22 cellular contexts compared by ENCODE assay signal in the genomic region with DNA sequence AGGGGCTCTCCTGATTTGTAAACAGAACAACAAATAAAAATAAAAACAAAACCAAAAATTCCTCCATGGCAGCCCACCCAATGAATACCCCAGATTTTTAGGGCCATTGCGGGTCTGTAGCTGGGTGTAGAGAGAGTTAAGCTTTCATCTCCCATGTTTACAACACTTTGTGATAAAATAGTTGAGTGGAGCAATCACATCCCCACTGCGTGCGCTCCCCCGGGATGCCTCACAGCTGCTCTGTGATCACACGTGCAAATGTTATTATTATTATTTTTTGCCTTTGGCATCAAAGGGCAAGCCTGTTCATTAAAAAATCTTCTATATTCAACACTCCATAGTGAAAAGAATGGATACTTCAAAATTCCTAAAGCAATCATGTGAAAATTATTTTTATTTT.
DNase-seq lines count a peak whose midpoint lies in the region; ATAC-seq, FAIRE-seq and TF ChIP-seq lines count a peak whose summit lies in the region.
"Had no signal": no experiment of that assay in that cellular context is flagged by ENCODE, and none has a peak within 500 bp of the region (broad histone marks: within the 10 kb centered on the region; RNA-seq: fewer than 3 reads in every experiment).

No MANE protein-coding gene starts in this region.

- H3K27ac ChIP-seq in C4-2B, result peak overlapping the region; percentile 16; the same call in 1 of the 2 replicates
- H3K27ac ChIP-seq in HepG2 (ENCODE audit: extremely low read length, insufficient read depth, low read length), result no peak overlapping the region
- H3K27ac ChIP-seq: SJCRH30 had no signal

- ATAC-seq in stimulated activated effector memory CD8-positive, alpha-beta T cell treated with anti-CD3 and anti-CD28 coated beads, Interleukin-12 subunit alpha, Interleukin-12 subunit beta, amount 100 ng/mL, for 72 hours, result no peak
- ATAC-seq in GM19463 (IDR thresholded peaks at IDR 0.05; ENCODE audit: unreplicated experiment) (no peak), HepG2 (no peak)
- ATAC-seq in activated CD4-positive, CD25-positive, alpha-beta regulatory T cell treated with anti-CD3 and anti-CD28 coated beads, Interleukin-2, amount 50 U/mL, for 24 hours, result no peak
- ATAC-seq: PC-3; stimulated activated naive CD8-positive, alpha-beta T cell treated with anti-CD3 and anti-CD28 coated beads, Interleukin-15, Interleukin-2, amounts not matched to agents 100 U/mL and 50 U/mL, for 24 hours had no signal

- POLR2A ChIA-PET in HepG2 (lab: Yijun Ruan, JAX), result no interaction called here

- no peak overlapping the region for H3K4me3 ChIP-seq in HepG2 (replicated peaks in 1 of 3; ENCODE audit: insufficient read depth in 1 of 3, low read depth in 2 of 3, low read length in 3 of 3)
- H3K4me3 ChIP-seq: SJCRH30 had no signal

- no peak for TF ChIP-seq RAD21 in HepG2 (CRISPR knock-in tag; IDR thresholded peaks at IDR 0.05)

- TF ChIP-seq POLR2A in HepG2 (IDR thresholded peaks at IDR 0.05; ENCODE audit: insufficient read depth in 1 of 2, low read depth in 2 of 2, low read length in 2 of 2), result no peak

- no peak for FAIRE-seq in HepG2 (lab: Jason Lieb, UNC)
- FAIRE-seq: frontal cortex had no signal

- no peaks in the 10 kb centered on the region for H3K9me3 ChIP-seq in HepG2 (ENCODE audit: low read length)
- H3K9me3 ChIP-seq: SJCRH30 had no signal

- H3K4me1 Mint-ChIP-seq in dendritic cell treated with granulocyte-macrophage colony-stimulating factor and Interleukin-4, amounts not matched to agents 40 ng/mL and 50 ng/mL, for 4 days (ENCODE audit: low read depth), result peaks cover 69% of the 10 kb centered on the region
- H3K4me1 Mint-ChIP-seq in immature natural killer cell, result peaks cover 79 to 99% of the 10 kb centered on the region in 2 donors
- H3K4me1 Mint-ChIP-seq in stimulated activated effector memory CD8-positive, alpha-beta T cell treated with anti-CD3 and anti-CD28 coated beads, Interleukin-12 subunit alpha, Interleukin-12 subunit beta, amount 100 ng/mL, for 72 hours, result peaks cover 74% of the 10 kb centered on the region

- TF ChIP-seq EP300 in HepG2 (IDR thresholded peaks at IDR 0.05; ENCODE audit: low read depth in 2 of 2, low read length in 2 of 2) (no peak), HepG2 (CRISPR knock-in tag; IDR thresholded peaks at IDR 0.05; ENCODE audit: borderline replicate concordance) (no peak)

- intact Hi-C loops in dendritic cell treated with granulocyte-macrophage colony-stimulating factor and Interleukin-4, amounts not matched to agents 40 ng/mL and 50 ng/mL, for 4 days (cut with micrococcal nuclease), result no loop called here
- intact Hi-C loops in HepG2 (cut with micrococcal nuclease; ENCODE audit: unreplicated experiment), result no loop called here

- H3K36me3 ChIP-seq in HepG2 (replicated peaks in 1 of 2; ENCODE audit: control insufficient read depth in 1 of 2, insufficient read depth in 2 of 2, low read length in 2 of 2), result no peaks in the 10 kb centered on the region; a peak in 2 of 5 replicates
- H3K36me3 ChIP-seq: SJCRH30 had no signal

- no peak overlapping the region for H3K4me3 Mint-ChIP-seq in dendritic cell treated with granulocyte-macrophage colony-stimulating factor and Interleukin-4, amounts not matched to agents 40 ng/mL and 50 ng/mL, for 4 days
- no peak overlapping the region for H3K4me3 Mint-ChIP-seq in immature natural killer cell
- H3K4me3 Mint-ChIP-seq in stimulated activated effector memory CD8-positive, alpha-beta T cell treated with anti-CD3 and anti-CD28 coated beads, Interleukin-12 subunit alpha, Interleukin-12 subunit beta, amount 100 ng/mL, for 72 hours, result no peak overlapping the region
- H3K4me3 Mint-ChIP-seq: activated CD4-positive, alpha-beta memory T cell treated with anti-CD3 and anti-CD28 coated beads for 36 hours; CD4-positive, alpha-beta T cell; T-helper 2 cell treated with Interferon-gamma antibody and Interleukin-4, amounts not matched to agents 5 μg/mL and 100 μg/mL, for 36 hours had no signal

- TF ChIP-seq CTCF in C4-2B (conservative IDR thresholded peaks at IDR 0.05), result no peak
- no peak for TF ChIP-seq CTCF in HepG2 (CRISPR knock-in tag; IDR thresholded peaks at IDR 0.05)

- H4K20me1 ChIP-seq in HepG2 (ENCODE audit: insufficient read depth, low read length), result no peaks in the 10 kb centered on the region

- no TSS peak for BruUV-seq in HepG2 (replicated peaks; lab: Mats Ljungman, UMichigan)

- H3K4me1 ChIP-seq in HepG2 (ENCODE audit: insufficient read depth, low read length), result no peaks in the 10 kb centered on the region
- H3K4me1 ChIP-seq: SJCRH30 had no signal

- H3K27ac Mint-ChIP-seq in dendritic cell treated with granulocyte-macrophage colony-stimulating factor and Interleukin-4, amounts not matched to agents 40 ng/mL and 50 ng/mL, for 4 days, result peak overlapping the region; percentile 79
- peak overlapping the region in 5 of 6 donors; percentile 29 to 77 (median 45) for H3K27ac Mint-ChIP-seq in immature natural killer cell
- H3K27ac Mint-ChIP-seq in stimulated activated effector memory CD8-positive, alpha-beta T cell treated with anti-CD3 and anti-CD28 coated beads, Interleukin-12 subunit alpha, Interleukin-12 subunit beta, amount 100 ng/mL, for 72 hours, result peak overlapping the region; percentile 20
- H3K27ac Mint-ChIP-seq: T-helper 2 cell treated with Interferon-gamma antibody and Interleukin-4, amounts not matched to agents 5 μg/mL and 100 μg/mL, for 36 hours had no signal

- 98% methylated on average over 5 of the region's 5 CpGs for WGBS in HepG2 (ENCODE audit: low lambda C conversion rate)

- H3K9me3 Mint-ChIP-seq in dendritic cell treated with granulocyte-macrophage colony-stimulating factor and Interleukin-4, amounts not matched to agents 40 ng/mL and 50 ng/mL, for 4 days, result peaks cover 7% of the 10 kb centered on the region
- no peaks in the 10 kb centered on the region for H3K9me3 Mint-ChIP-seq in immature natural killer cell
- no peaks in the 10 kb centered on the region for H3K9me3 Mint-ChIP-seq in stimulated activated effector memory CD8-positive, alpha-beta T cell treated with anti-CD3 and anti-CD28 coated beads, Interleukin-12 subunit alpha, Interleukin-12 subunit beta, amount 100 ng/mL, for 72 hours
- H3K9me3 Mint-ChIP-seq: activated CD4-positive, alpha-beta memory T cell treated with anti-CD3 and anti-CD28 coated beads for 36 hours; CD4-positive, alpha-beta T cell; T-helper 2 cell treated with Interferon-gamma antibody and Interleukin-4, amounts not matched to agents 5 μg/mL and 100 μg/mL, for 36 hours had no signal

- H3K27me3 Mint-ChIP-seq in dendritic cell treated with granulocyte-macrophage colony-stimulating factor and Interleukin-4, amounts not matched to agents 40 ng/mL and 50 ng/mL, for 4 days, result no peaks in the 10 kb centered on the region
- H3K27me3 Mint-ChIP-seq in immature natural killer cell (ENCODE audit: low read depth in 3 of 3), result peaks cover 0 to 37% (median 17%) of the 10 kb centered on the region in 3 donors
- H3K27me3 Mint-ChIP-seq: activated CD4-positive, alpha-beta memory T cell treated with anti-CD3 and anti-CD28 coated beads for 36 hours; CD4-positive, alpha-beta T cell had no signal

- peaks cover 94% of the 10 kb centered on the region for H3K36me3 Mint-ChIP-seq in dendritic cell treated with granulocyte-macrophage colony-stimulating factor and Interleukin-4, amounts not matched to agents 40 ng/mL and 50 ng/mL, for 4 days (ENCODE audit: low read depth)
- H3K36me3 Mint-ChIP-seq in immature natural killer cell, result peaks cover 4 to 60% (median 33%) of the 10 kb centered on the region in 3 donors
- H3K36me3 Mint-ChIP-seq in stimulated activated effector memory CD8-positive, alpha-beta T cell treated with anti-CD3 and anti-CD28 coated beads, Interleukin-12 subunit alpha, Interleukin-12 subunit beta, amount 100 ng/mL, for 72 hours, result peaks cover 91% of the 10 kb centered on the region

- H2AFZ ChIP-seq in HepG2 (ENCODE audit: low read length), result no peak overlapping the region

- no peak overlapping the region for H3K9ac ChIP-seq in HepG2 (ENCODE audit: insufficient read depth, low read depth, low read length)

- CTCF ChIA-PET in HepG2 (lab: Yijun Ruan, JAX; ENCODE audit: low intra/inter-chr PET ratio, low total read pairs), result no interaction called here

- no peak for DNase-seq in immature natural killer cell
- no peak for DNase-seq in stimulated activated effector memory CD8-positive, alpha-beta T cell treated with anti-CD3 and anti-CD28 coated beads, Interleukin-12 subunit alpha, Interleukin-12 subunit beta, amount 100 ng/mL, for 72 hours (ENCODE audit: low spot score in 2 of 2)
- no peak for DNase-seq in DMS 273 treated with DMSO at 0.1 percent for 48 hours (lab: John Stamatoyannopoulos, UW)
- no peak for DNase-seq in HepG2 (ENCODE audit: low spot score)
- DNase-seq: activated CD4-positive, alpha-beta memory T cell treated with anti-CD3 and anti-CD28 coated beads for 36 hours; activated naive CD4-positive, alpha-beta T cell treated with Interleukin-2 at 50 U/mL for 16 hours; CD4-positive, alpha-beta T cell; DMS53; H7; IMR-90; NCI-H1436 treated with DMSO at 0.1 percent for 48 hours; NCI-H82; PC-3; SJCRH30; stimulated activated CD4-positive, alpha-beta T cell treated with anti-CD3 and anti-CD28 coated beads, Interleukin-2, amount 100 ng/mL, for 24 hours; stimulated activated naive CD8-positive, alpha-beta T cell treated with anti-CD3 and anti-CD28 coated beads, Interleukin-15, Interleukin-2, amounts not matched to agents 100 U/mL and 50 U/mL, for 24 hours had no signal

- H3K79me2 ChIP-seq in HepG2 (ENCODE audit: insufficient read depth, low read length), result no peaks in the 10 kb centered on the region

- in situ Hi-C loops in HepG2 (cut with HindIII; ENCODE audit: extremely low pct_ligation_motif_present, low pct_unique_long_range_greater_than_20kb), result no loop called here

- no peaks in the 10 kb centered on the region for H3K27me3 ChIP-seq in HepG2 (ENCODE audit: control insufficient read depth in 1 of 2, insufficient read depth in 2 of 2, low read length in 2 of 2)
- H3K27me3 ChIP-seq: SJCRH30 had no signal

- no peak overlapping the region for H3K4me2 ChIP-seq in HepG2 (ENCODE audit: low read depth, low read length)

TF ChIP-seq in HepG2, 621 proteins besides CTCF, POLR2A, EP300 and RAD21:
- TF ChIP-seq SRF (IDR thresholded peaks at IDR 0.05; ENCODE audit: low read depth, low read length) (no peak), ZNF780A (CRISPR knock-in tag; IDR thresholded peaks at IDR 0.05) (no peak), ZSCAN30 (CRISPR knock-in tag; IDR thresholded peaks at IDR 0.05) (no peak)
- TF ChIP-seq, protein P1, sequence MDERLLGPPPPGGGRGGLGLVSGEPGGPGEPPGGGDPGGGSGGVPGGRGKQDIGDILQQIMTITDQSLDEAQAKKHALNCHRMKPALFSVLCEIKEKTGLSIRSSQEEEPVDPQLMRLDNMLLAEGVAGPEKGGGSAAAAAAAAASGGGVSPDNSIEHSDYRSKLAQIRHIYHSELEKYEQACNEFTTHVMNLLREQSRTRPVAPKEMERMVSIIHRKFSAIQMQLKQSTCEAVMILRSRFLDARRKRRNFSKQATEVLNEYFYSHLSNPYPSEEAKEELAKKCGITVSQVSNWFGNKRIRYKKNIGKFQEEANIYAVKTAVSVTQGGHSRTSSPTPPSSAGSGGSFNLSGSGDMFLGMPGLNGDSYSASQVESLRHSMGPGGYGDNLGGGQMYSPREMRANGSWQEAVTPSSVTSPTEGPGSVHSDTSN (CRISPR knock-in tag; IDR thresholded peaks at IDR 0.05), result no peak

Comparison
In these comparisons a context has a peak if more than half of its experiments do, and no peak if none do; other contexts are left out.
1. H3K27ac Mint-ChIP-seq: peak in every context shown above with its lines; median percentile 79 in dendritic cell treated with granulocyte-macrophage colony-stimulating factor and Interleukin-4, amounts not matched to agents 40 ng/mL and 50 ng/mL, for 4 days; 45 in immature natural killer cell; 20 in stimulated activated effector memory CD8-positive, alpha-beta T cell treated with anti-CD3 and anti-CD28 coated beads, Interleukin-12 subunit alpha, Interleukin-12 subunit beta, amount 100 ng/mL, for 72 hours.